ENCODE assay signal across 8 cellular contexts in the genomic region with DNA sequence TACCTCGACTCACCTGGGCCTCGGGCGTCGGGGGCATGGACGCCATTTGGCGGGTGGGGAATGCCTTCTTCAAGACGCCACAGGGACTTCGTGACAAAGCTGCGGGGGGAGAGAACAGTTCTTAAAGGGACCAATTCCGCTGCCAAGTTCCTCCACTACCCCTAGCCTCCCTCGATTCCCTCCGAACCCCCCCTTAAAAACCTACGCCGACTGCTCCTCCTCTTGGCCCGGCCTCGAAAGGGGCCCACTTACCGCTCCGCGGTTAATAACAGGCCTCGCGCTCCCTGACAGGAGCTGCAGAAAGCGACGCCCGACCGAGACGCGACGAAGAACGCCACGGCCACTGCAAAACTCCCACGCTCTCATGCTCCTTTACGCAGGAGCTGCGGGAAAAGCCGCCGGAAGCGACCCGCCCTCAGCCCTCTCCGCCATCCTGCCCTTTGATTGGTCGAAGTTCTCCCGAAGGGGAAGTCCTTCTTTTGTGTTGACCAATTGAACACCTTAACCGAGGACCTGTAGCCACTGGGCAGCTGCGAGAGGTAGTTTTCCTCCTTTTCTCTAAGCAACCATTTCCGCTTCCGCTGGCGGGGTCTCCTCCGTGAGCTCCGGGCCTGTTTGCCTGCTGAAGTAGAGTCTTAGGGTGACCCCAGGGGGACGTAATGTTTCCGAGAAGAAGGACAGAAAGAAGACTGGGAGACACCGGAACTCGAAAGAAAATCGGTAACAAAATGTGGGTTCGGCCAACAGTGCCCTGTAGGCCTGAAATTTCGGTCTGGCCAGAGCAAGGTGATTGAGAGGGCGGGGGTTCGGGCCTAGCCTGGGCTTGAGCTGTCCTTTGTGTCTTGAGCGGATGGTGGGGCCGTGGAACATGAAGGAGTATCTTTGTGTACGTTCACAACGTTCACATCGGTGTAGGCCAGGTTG. TPM values are rescaled to one million over a fixed set of nuclear protein-coding genes. Genes with fewer than 3 reads are reported as not detected.
A peak's percentile ranks its signal among the peaks of the same experiment; 100 is the strongest.
DNase-seq lines count a peak whose midpoint lies in the region; ATAC-seq and TF ChIP-seq lines count a peak whose summit lies in the region.

Gene NAA60, plus strand, starts transcription at position 573 of the 924 bp plus-strand sequence. CDS start 32,548 bp downstream, outside the sequence.
A gene with protein sequence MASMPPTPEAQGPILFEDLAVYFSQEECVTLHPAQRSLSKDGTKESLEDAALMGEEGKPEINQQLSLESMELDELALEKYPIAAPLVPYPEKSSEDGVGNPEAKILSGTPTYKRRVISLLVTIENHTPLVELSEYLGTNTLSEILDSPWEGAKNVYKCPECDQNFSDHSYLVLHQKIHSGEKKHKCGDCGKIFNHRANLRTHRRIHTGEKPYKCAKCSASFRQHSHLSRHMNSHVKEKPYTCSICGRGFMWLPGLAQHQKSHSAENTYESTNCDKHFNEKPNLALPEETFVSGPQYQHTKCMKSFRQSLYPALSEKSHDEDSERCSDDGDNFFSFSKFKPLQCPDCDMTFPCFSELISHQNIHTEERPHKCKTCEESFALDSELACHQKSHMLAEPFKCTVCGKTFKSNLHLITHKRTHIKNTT (minus strand): TSS at position 397 of the 924 bp plus-strand sequence. CDS start 351 bp downstream, at position 46.

- H3K36me3 Mint-ChIP-seq in activated CD4-positive, alpha-beta memory T cell treated with anti-CD3 and anti-CD28 coated beads, Interleukin-2, amount 10 ng/mL, durations not matched to agents 7 days and 5 days (ENCODE audit: low read depth): peaks cover 68% of the 10 kb centered on the region

- intact Hi-C loops in lower leg skin (cut with DNase I; ENCODE audit: low total_unique reads): no loop called here

- no peaks in the 10 kb centered on the region for H3K27me3 Mint-ChIP-seq in activated CD4-positive, alpha-beta memory T cell treated with anti-CD3 and anti-CD28 coated beads, Interleukin-2, amount 10 ng/mL, durations not matched to agents 7 days and 5 days

- POLR2A ChIA-PET in AG04449 (lab: Yijun Ruan, JAX): interaction anchor here (0.9 to 2.4 kb wide), 5 partner anchors 11 to 179 kb away, joined by 3 to 16 read pairs (median 4); partner anchors contain the start of genes ZNF174 and ZSCAN32
- POLR2A ChIA-PET in activated CD4-positive, alpha-beta memory T cell treated with anti-CD3 and anti-CD28 coated beads, Interleukin-2, amount 10 ng/mL, durations not matched to agents 7 days and 5 days (lab: Charles Lee): interaction anchor here (0.7 to 3.4 kb wide), 12 partner anchors 9 to 293 kb away, joined by 3 to 36 read pairs (median 4); partner anchors contain the start of genes CLUAP1, TIGD7, ZNF174 and ZNF200

- H3K4me1 Mint-ChIP-seq in activated CD4-positive, alpha-beta memory T cell treated with anti-CD3 and anti-CD28 coated beads, Interleukin-2, amount 10 ng/mL, durations not matched to agents 7 days and 5 days: peaks cover 19% of the 10 kb centered on the region

- 42 to 52% methylated on average over 59 to 61 of the region's 61 CpGs for WGBS in lower leg skin, 2 donors

- no peak for TF ChIP-seq CTCF in AG04449 (IDR thresholded peaks at IDR 0.05; ENCODE audit: insufficient read depth, low read length, missing control alignments)
- TF ChIP-seq CTCF in lower leg skin (IDR thresholded peaks at IDR 0.05): no peak

- ATAC-seq in GM18909 (IDR thresholded peaks at IDR 0.05; ENCODE audit: poor library complexity, unreplicated experiment) (peak; percentile 93), HG03196 (IDR thresholded peaks at IDR 0.05; ENCODE audit: unreplicated experiment) (peak; percentile 80)

- CTCF ChIA-PET in AG04449 (lab: Yijun Ruan, JAX): interaction anchor here (1.0 to 1.9 kb wide), 2 partner anchors 14 to 176 kb away, joined by 4 to 5 read pairs; no protein-coding TSS in a partner anchor
- CTCF ChIA-PET in activated CD4-positive, alpha-beta memory T cell treated with anti-CD3 and anti-CD28 coated beads, Interleukin-2, amount 10 ng/mL, durations not matched to agents 7 days and 5 days (lab: Charles Lee): interaction anchor here (0.8 to 3.5 kb wide), 9 partner anchors 14 to 312 kb away, joined by 3 to 13 read pairs (median 5); partner anchors contain the start of genes CLUAP1, ZNF174, ZNF263 and ZSCAN32

- peak; percentile 72 for DNase-seq in AG04449 (ENCODE audit: low read depth, low spot score)
- DNase-seq in NCI-H510A treated with DMSO at 0.1 percent for 48 hours (lab: John Stamatoyannopoulos, UW): peak; percentile 53
- DNase-seq in activated CD4-positive, alpha-beta memory T cell treated with anti-CD3 and anti-CD28 coated beads, Interleukin-2, amount 10 ng/mL, durations not matched to agents 7 days and 5 days: peak; percentile 80
- peak; percentile 85 for DNase-seq in ecto neural progenitor cell (ENCODE audit: low spot score)
- DNase-seq in lower leg skin (ENCODE audit: low spot score in 2 of 2): peak; percentile 87 to 93
- peak; percentile 61 to 84 for DNase-seq in stimulated activated CD4-positive, alpha-beta T cell treated with anti-CD3 and anti-CD28 coated beads, Interleukin-4, amount 100 ng/mL, for 4 hours

- peak within 1 kb of the TSS; percentile 83 for H3K4me3 Mint-ChIP-seq in activated CD4-positive, alpha-beta memory T cell treated with anti-CD3 and anti-CD28 coated beads, Interleukin-2, amount 10 ng/mL, durations not matched to agents 7 days and 5 days

- peak within 1 kb of the TSS; percentile 87 for H3K27ac Mint-ChIP-seq in activated CD4-positive, alpha-beta memory T cell treated with anti-CD3 and anti-CD28 coated beads, Interleukin-2, amount 10 ng/mL, durations not matched to agents 7 days and 5 days

- H3K4me3 ChIP-seq in AG04449 (ENCODE audit: low read depth, low read length) (peak within 1 kb of the TSS; percentile 73), lower leg skin (ENCODE audit: low read depth, poor library complexity, severe bottlenecking) (peak within 1 kb of the TSS; percentile 47)

- TF ChIP-seq POLR2A in lower leg skin (IDR thresholded peaks at IDR 0.05): no peak

- peaks cover 17% of the 10 kb centered on the region for H3K9me3 Mint-ChIP-seq in activated CD4-positive, alpha-beta memory T cell treated with anti-CD3 and anti-CD28 coated beads, Interleukin-2, amount 10 ng/mL, durations not matched to agents 7 days and 5 days

RNA-seq across cellular contexts. Expression of gene NAA60, which starts in this region (rescaled TPM):
- 10 to 100 TPM; 46.1 to 46.4 TPM for total RNA-seq in activated CD4-positive, alpha-beta memory T cell treated with anti-CD3 and anti-CD28 coated beads, Interleukin-2, amount 10 ng/mL, durations not matched to agents 7 days and 5 days
- 10 to 100 TPM; 21.2 to 42.2 (median 24.8) TPM for total RNA-seq in lower leg skin

RNA-seq across cellular contexts. Expression of the second gene that starts in this region (rescaled TPM):
- total RNA-seq in activated CD4-positive, alpha-beta memory T cell treated with anti-CD3 and anti-CD28 coated beads, Interleukin-2, amount 10 ng/mL, durations not matched to agents 7 days and 5 days: 1 to 10 TPM; 2.1 to 2.2 TPM
- total RNA-seq in lower leg skin: 1 to 10 TPM; 2.1 to 3.2 (median 2.5) TPM

Comparison
In these comparisons a context has a peak if more than half of its experiments do, and no peak if none do; other contexts are left out.
1. Peak in every context shown above with its lines: DNase-seq, ATAC-seq and H3K4me3 ChIP-seq.